Comparison of ENCODE assay signal across 27 cellular contexts in genomic region chr3:81891056-81891455, GRCh38.
A peak's percentile ranks its signal among the peaks of the same experiment; 100 is the strongest.
DNase-seq lines count a peak whose midpoint lies in the region; ATAC-seq, FAIRE-seq and TF ChIP-seq lines count a peak whose summit lies in the region.
"Had no signal": no experiment of that assay in that cellular context is flagged by ENCODE, and none has a peak within 500 bp of the region (broad histone marks: within the 10 kb centered on the region; RNA-seq: fewer than 3 reads in every experiment).

No MANE protein-coding gene starts in this region.

- DNase-seq in NCI-H1105 (lab: John Stamatoyannopoulos, UW) (peak; percentile 51), NCI-H2171 (lab: John Stamatoyannopoulos, UW) (peak; percentile 14), H1 (ENCODE audit: low read depth in 1 of 2, low spot score in 2 of 2) (no peak), hepatic stellate cell (ENCODE audit: low spot score) (no peak)
- DNase-seq in activated T-helper 2 cell treated with anti-CD3 and anti-CD28 coated beads, Interferon-gamma antibody, Interleukin-2, Interleukin-4, amounts not matched to agents 10 μg/mL and 5 μg/mL and 100 μg/mL, durations not matched to agents 14 hours and 24 hours and 36 hours (ENCODE audit: low spot score) = no peak
- DNase-seq: activated CD4-positive, alpha-beta T cell treated with anti-CD3 and anti-CD28 coated beads for 36 hours; activated effector memory CD4-positive, alpha-beta T cell treated with Interleukin-2 at 50 U/mL for 16 hours; activated naive CD8-positive, alpha-beta T cell treated with anti-CD3 and anti-CD28 coated beads, Interleukin-2, amount 10 ng/mL, durations not matched to agents 7 days and 5 days; activated T-cell treated with anti-CD3 and anti-CD28 coated beads for 4 hours; C1 segment of cervical spinal cord; Calu3; caudate nucleus; esophagus squamous epithelium; foreskin melanocyte; left cardiac atrium; mammary epithelial cell; PC-3; SK-N-SH; spleen; tibial artery had no signal

- H2BK120ac ChIP-seq in H1 (replicated peaks; ENCODE audit: low read depth, low read length) = no peak overlapping the region

- ATAC-seq in GM19452 (IDR thresholded peaks at IDR 0.05; ENCODE audit: unreplicated experiment) (no peak), HG03108 (IDR thresholded peaks at IDR 0.05; ENCODE audit: unreplicated experiment) (no peak)
- ATAC-seq: activated CD4-positive, alpha-beta T cell treated with anti-CD3 and anti-CD28 coated beads for 36 hours; left cardiac atrium; PC-3 had no signal

- H3K27me3 ChIP-seq in HUES48 (ENCODE audit: control insufficient read depth, insufficient read depth, low read length) = no peaks in the 10 kb centered on the region
- no peaks in the 10 kb centered on the region for H3K27me3 ChIP-seq in H1 (replicated peaks in 1 of 4; ENCODE audit: control insufficient read depth in 3 of 4, extremely low read depth in 1 of 4, insufficient read depth in 3 of 4, low read length in 3 of 4)
- H3K27me3 ChIP-seq: esophagus squamous epithelium, right atrium auricular region, spleen, tibial artery had no signal

- no peak overlapping the region for H2BK5ac ChIP-seq in H1 (ENCODE audit: low read depth, low read length)

- H3K4me2 ChIP-seq in H1 (ENCODE audit: insufficient read depth in 1 of 2, low read depth in 2 of 2, low read length in 2 of 2) = peak overlapping the region in 1 of 2 experiments; percentile 15; a peak in 1 of 4 replicates
- H3K4me2 ChIP-seq: KMS-11, SK-N-SH had no signal

- TF ChIP-seq POLR2A in H1 (IDR thresholded peaks at IDR 0.05; ENCODE audit: control extremely low read depth in 1 of 2, low read depth in 2 of 2, low read length in 2 of 2) = no peak

- peaks cover 4% of the 10 kb centered on the region; the same call in 1 of the 2 replicates for H3K9me3 ChIP-seq in HUES48 (ENCODE audit: control insufficient read depth, insufficient read depth, low read length)
- H3K9me3 ChIP-seq in H1 (ENCODE audit: insufficient read depth in 2 of 2, low read depth in 1 of 2, low read length in 1 of 2) = peaks cover 0 to 2% of the 10 kb centered on the region in 2 experiments; a peak in 1 of 4 replicates
- H3K9me3 ChIP-seq: esophagus squamous epithelium, right atrium auricular region, SK-N-SH, spleen, tibial artery had no signal

- no peaks in the 10 kb centered on the region for H3K27me3 Mint-ChIP-seq in activated T-helper 2 cell treated with anti-CD3 and anti-CD28 coated beads, Interferon-gamma antibody, Interleukin-2, Interleukin-4, amounts not matched to agents 10 μg/mL and 5 μg/mL and 100 μg/mL, durations not matched to agents 14 hours and 24 hours and 36 hours (ENCODE audit: low read depth)
- H3K27me3 Mint-ChIP-seq: activated CD4-positive, alpha-beta T cell treated with anti-CD3 and anti-CD28 coated beads for 36 hours; activated naive CD8-positive, alpha-beta T cell treated with anti-CD3 and anti-CD28 coated beads, Interleukin-2, amount 10 ng/mL, durations not matched to agents 7 days and 5 days had no signal

- no peaks in the 10 kb centered on the region for H3K36me3 Mint-ChIP-seq in activated T-helper 2 cell treated with anti-CD3 and anti-CD28 coated beads, Interferon-gamma antibody, Interleukin-2, Interleukin-4, amounts not matched to agents 10 μg/mL and 5 μg/mL and 100 μg/mL, durations not matched to agents 14 hours and 24 hours and 36 hours (ENCODE audit: low read depth)
- H3K36me3 Mint-ChIP-seq: activated naive CD8-positive, alpha-beta T cell treated with anti-CD3 and anti-CD28 coated beads, Interleukin-2, amount 10 ng/mL, durations not matched to agents 7 days and 5 days had no signal

- POLR2A ChIA-PET in H1 (lab: Charles Lee; ENCODE audit: partially characterized antibody) = no interaction called here

- H3K14ac ChIP-seq in H1 (ENCODE audit: insufficient read length) = no peak overlapping the region

- TF ChIP-seq EP300 in H1 (IDR thresholded peaks at IDR 0.05; ENCODE audit: borderline replicate concordance in 1 of 2, low read depth in 2 of 2, low read length in 2 of 2) = no peak

- H2BK15ac ChIP-seq in H1 (ENCODE audit: low read length) = no peak overlapping the region

- TF ChIP-seq CTCF in H1 (IDR thresholded peaks at IDR 0.05; ENCODE audit: control extremely low read depth in 1 of 3, insufficient read depth in 1 of 3, low read depth in 1 of 3, low read length in 3 of 3) = no peak

- H4K8ac ChIP-seq in H1 (ENCODE audit: extremely low read depth, insufficient read depth, low read length) = no peak overlapping the region

- H3K4me1 ChIP-seq in HUES48 (ENCODE audit: control insufficient read depth, insufficient read depth, low read length) (peaks cover 18% of the 10 kb centered on the region), H1 (replicated peaks in 1 of 4; ENCODE audit: control insufficient read depth in 3 of 4, insufficient read depth in 4 of 4, low read length in 3 of 4) (peaks cover 0 to 10% (median 3%) of the 10 kb centered on the region in 4 experiments; a peak in 2 of 7 replicates)
- H3K4me1 ChIP-seq: esophagus squamous epithelium, right atrium auricular region, spleen, tibial artery had no signal

- no peak overlapping the region for H3K23ac ChIP-seq in H1 (ENCODE audit: insufficient read length)

- no peak overlapping the region for H3K27ac Mint-ChIP-seq in activated T-helper 2 cell treated with anti-CD3 and anti-CD28 coated beads, Interferon-gamma antibody, Interleukin-2, Interleukin-4, amounts not matched to agents 10 μg/mL and 5 μg/mL and 100 μg/mL, durations not matched to agents 14 hours and 24 hours and 36 hours
- H3K27ac Mint-ChIP-seq: activated CD4-positive, alpha-beta T cell treated with anti-CD3 and anti-CD28 coated beads for 36 hours; activated naive CD8-positive, alpha-beta T cell treated with anti-CD3 and anti-CD28 coated beads, Interleukin-2, amount 10 ng/mL, durations not matched to agents 7 days and 5 days; T-helper 1 cell treated with Interleukin-12 subunit alpha and Interleukin-12 subunit beta and Interleukin-4 antibody, amounts not matched to agents 30 μg/mL and 1 μg/mL, for 36 hours had no signal

- no peak for TF ChIP-seq RAD21 in H1 (IDR thresholded peaks at IDR 0.05 in 1 of 2, conservative IDR thresholded peaks at IDR 0.05 in 1 of 2; ENCODE audit: low read depth in 2 of 2, low read length in 2 of 2)

- peak; percentile 36 for FAIRE-seq in H1 (lab: Jason Lieb, UNC)
- FAIRE-seq: GM12892 had no signal

- peak overlapping the region; percentile 11 for H4K5ac ChIP-seq in H1 (ENCODE audit: insufficient read length, low read depth, low read length)

- 0 out of 2 replicates have a peak overlapping the region, but pooled peaks have one; percentile 11 for H3K18ac ChIP-seq in H1 (ENCODE audit: extremely low read depth, low read length)

- CTCF ChIA-PET in H1 (lab: Charles Lee; ENCODE audit: partially characterized antibody) = interaction anchor here (0.7 to 1.5 kb wide), 4 partner anchors 16 to 393 kb away, joined by 3 to 5 read pairs (median 3); no protein-coding TSS in a partner anchor

- no peak overlapping the region for H2BK20ac ChIP-seq in H1 (ENCODE audit: low read length)

- H3K4me3 ChIP-seq in HUES48 (ENCODE audit: low read depth, low read length) (no peak overlapping the region), H1 (ENCODE audit: extremely low read depth in 1 of 4, insufficient read depth in 2 of 4, low read depth in 3 of 4, low read length in 4 of 4) (no peak overlapping the region)
- H3K4me3 ChIP-seq: esophagus squamous epithelium, right atrium auricular region, spleen, tibial artery had no signal

- H3K79me2 ChIP-seq in H1 (ENCODE audit: control insufficient read depth in 1 of 2, insufficient read depth in 2 of 2, low read length in 2 of 2) = no peaks in the 10 kb centered on the region

- no peak overlapping the region for H2AK5ac ChIP-seq in H1 (ENCODE audit: low read depth, low read length)

- no peaks in the 10 kb centered on the region for H3K23me2 ChIP-seq in H1 (ENCODE audit: low read depth, low read length)

- peak overlapping the region; percentile 65; the same call in 1 of the 2 replicates for H2BK12ac ChIP-seq in H1 (ENCODE audit: low read depth, low read length)

- no peak overlapping the region for H3K9ac ChIP-seq in HUES48 (ENCODE audit: low read depth, low read length)
- H3K9ac ChIP-seq in H1 (replicated peaks in 1 of 4; ENCODE audit: extremely low read depth in 1 of 4, low read depth in 3 of 4, low read length in 3 of 4) = no peak overlapping the region
- H3K9ac ChIP-seq: KMS-11, SK-N-SH had no signal

- peak overlapping the region; percentile 16 for H3K27ac ChIP-seq in HUES48 (ENCODE audit: low read depth, low read length)
- no peak overlapping the region for H3K27ac ChIP-seq in H1 (ENCODE audit: low read depth, low read length)
- H3K27ac ChIP-seq: esophagus squamous epithelium, KMS-11, right atrium auricular region, spleen, tibial artery had no signal

- H3K9me3 Mint-ChIP-seq in activated T-helper 2 cell treated with anti-CD3 and anti-CD28 coated beads, Interferon-gamma antibody, Interleukin-2, Interleukin-4, amounts not matched to agents 10 μg/mL and 5 μg/mL and 100 μg/mL, durations not matched to agents 14 hours and 24 hours and 36 hours = no peaks in the 10 kb centered on the region
- H3K9me3 Mint-ChIP-seq: activated naive CD8-positive, alpha-beta T cell treated with anti-CD3 and anti-CD28 coated beads, Interleukin-2, amount 10 ng/mL, durations not matched to agents 7 days and 5 days; T-helper 1 cell treated with Interleukin-12 subunit alpha and Interleukin-12 subunit beta and Interleukin-4 antibody, amounts not matched to agents 30 μg/mL and 1 μg/mL, for 36 hours had no signal

- peak overlapping the region; percentile 46; the same call in 1 of the 2 replicates for H2AFZ ChIP-seq in H1 (ENCODE audit: low read length)

- intact Hi-C loops in activated T-helper 2 cell treated with anti-CD3 and anti-CD28 coated beads, Interferon-gamma antibody, Interleukin-2, Interleukin-4, amounts not matched to agents 10 μg/mL and 5 μg/mL and 100 μg/mL, durations not matched to agents 14 hours and 24 hours and 36 hours (cut with micrococcal nuclease) = no loop called here

- no peak overlapping the region for H3K4me3 Mint-ChIP-seq in activated T-helper 2 cell treated with anti-CD3 and anti-CD28 coated beads, Interferon-gamma antibody, Interleukin-2, Interleukin-4, amounts not matched to agents 10 μg/mL and 5 μg/mL and 100 μg/mL, durations not matched to agents 14 hours and 24 hours and 36 hours (ENCODE audit: low read depth)
- H3K4me3 Mint-ChIP-seq: activated CD4-positive, alpha-beta T cell treated with anti-CD3 and anti-CD28 coated beads for 36 hours; activated naive CD8-positive, alpha-beta T cell treated with anti-CD3 and anti-CD28 coated beads, Interleukin-2, amount 10 ng/mL, durations not matched to agents 7 days and 5 days; T-helper 1 cell treated with Interleukin-12 subunit alpha and Interleukin-12 subunit beta and Interleukin-4 antibody, amounts not matched to agents 30 μg/mL and 1 μg/mL, for 36 hours had no signal

- no peak overlapping the region for H3K56ac ChIP-seq in H1 (replicated peaks; ENCODE audit: insufficient read length, low read depth, low read length)

- H4K20me1 ChIP-seq in H1 (replicated peaks in 1 of 2; ENCODE audit: control insufficient read depth in 1 of 2, insufficient read depth in 2 of 2, low read length in 2 of 2) = no peaks in the 10 kb centered on the region

- H3K4ac ChIP-seq in H1 (replicated peaks; ENCODE audit: insufficient read length, low read depth, low read length) = no peak overlapping the region

- H3K36me3 ChIP-seq in HUES48 (ENCODE audit: control insufficient read depth, insufficient read depth, low read length) (no peaks in the 10 kb centered on the region), H1 (ENCODE audit: control insufficient read depth in 2 of 4, insufficient read depth in 4 of 4, low read length in 3 of 4) (no peaks in the 10 kb centered on the region)
- H3K36me3 ChIP-seq: esophagus squamous epithelium, right atrium auricular region, spleen, tibial artery had no signal

- no peaks in the 10 kb centered on the region for H3K79me1 ChIP-seq in H1 (ENCODE audit: low read depth, low read length)

- H4K91ac ChIP-seq in H1 (replicated peaks; ENCODE audit: insufficient read length, low read length) = no peak overlapping the region

- H3K4me1 Mint-ChIP-seq in activated T-helper 2 cell treated with anti-CD3 and anti-CD28 coated beads, Interferon-gamma antibody, Interleukin-2, Interleukin-4, amounts not matched to agents 10 μg/mL and 5 μg/mL and 100 μg/mL, durations not matched to agents 14 hours and 24 hours and 36 hours (ENCODE audit: low read depth) = no peaks in the 10 kb centered on the region
- H3K4me1 Mint-ChIP-seq: activated CD4-positive, alpha-beta T cell treated with anti-CD3 and anti-CD28 coated beads for 36 hours; activated naive CD8-positive, alpha-beta T cell treated with anti-CD3 and anti-CD28 coated beads, Interleukin-2, amount 10 ng/mL, durations not matched to agents 7 days and 5 days had no signal

- WGBS in H1 (ENCODE audit: extremely low coverage in 1 of 2, insufficient coverage in 1 of 2, insufficient read length in 1 of 2, insufficient replicate concordance in 2 of 2, low coverage in 1 of 2, low lambda C conversion rate in 2 of 2, missing lambda C conversion rate in 1 of 2), 2 experiments = 83% methylated on average over 1 of the region's 1 CpG; no CpG with 5 or more reads in 1 of the 2 experiments

Comparison
In these comparisons a context has a peak if more than half of its experiments do, and no peak if none do; other contexts are left out.
1. DNase-seq: peak in NCI-H1105 (single experiment) and NCI-H2171 (single experiment); none in H1 (0 of 2), hepatic stellate cell (single experiment) and activated T-helper 2 cell treated with anti-CD3 and anti-CD28 coated beads, Interferon-gamma antibody, Interleukin-2, Interleukin-4, amounts not matched to agents 10 μg/mL and 5 μg/mL and 100 μg/mL, durations not matched to agents 14 hours and 24 hours and 36 hours (single experiment).